In genomic region chr9:134824583-134824982, GRCh38 we compare ENCODE assay signal across 2 cellular contexts.
TF ChIP-seq lines count a peak whose summit lies in the region.

No MANE protein-coding gene starts in this region.

TF ChIP-seq in IMR-90, 13 proteins besides CTCF, POLR2A, EP300 and RAD21:
- TF ChIP-seq RCOR1 (IDR thresholded peaks at IDR 0.05; ENCODE audit: insufficient replicate concordance, low read length) (no peak), ELK1 (IDR thresholded peaks at IDR 0.05; ENCODE audit: borderline replicate concordance, low read depth, low read length) (no peak), BHLHE40 (IDR thresholded peaks at IDR 0.05; ENCODE audit: low read depth, low read length) (no peak), CEBPB (IDR thresholded peaks at IDR 0.05; ENCODE audit: low read depth, low read length) (no peak), MXI1 (IDR thresholded peaks at IDR 0.05; ENCODE audit: borderline replicate concordance, low read depth, low read length) (no peak), CHD1 (IDR thresholded peaks at IDR 0.05; ENCODE audit: low read depth, low read length) (no peak), MAZ (IDR thresholded peaks at IDR 0.05; ENCODE audit: borderline replicate concordance, low read depth, low read length) (no peak)
TF ChIP-seq in IMR-90: peak in this region for 0.

TF ChIP-seq in H1, 55 proteins besides CTCF, POLR2A, EP300 and RAD21:
- TF ChIP-seq POLR2AphosphoS5 (IDR thresholded peaks at IDR 0.05; ENCODE audit: low read depth, low read length) (no peak), RXRA (IDR thresholded peaks at IDR 0.05; ENCODE audit: insufficient read depth, low read depth, low read length) (no peak), YY1 (IDR thresholded peaks at IDR 0.05; ENCODE audit: low read depth, low read length) (no peak), KDM5A (IDR thresholded peaks at IDR 0.05; ENCODE audit: low read length) (no peak), ATF2 (IDR thresholded peaks at IDR 0.05; ENCODE audit: low read length) (no peak), CBX8 (IDR thresholded peaks at IDR 0.05; ENCODE audit: borderline replicate concordance, low read depth, low read length) (no peak), HDAC2 (IDR thresholded peaks at IDR 0.05; ENCODE audit: borderline replicate concordance in 1 of 2, low read depth in 2 of 2, low read length in 2 of 2) (no peak)
